8 cellular contexts compared by ENCODE assay signal in the genomic region with DNA sequence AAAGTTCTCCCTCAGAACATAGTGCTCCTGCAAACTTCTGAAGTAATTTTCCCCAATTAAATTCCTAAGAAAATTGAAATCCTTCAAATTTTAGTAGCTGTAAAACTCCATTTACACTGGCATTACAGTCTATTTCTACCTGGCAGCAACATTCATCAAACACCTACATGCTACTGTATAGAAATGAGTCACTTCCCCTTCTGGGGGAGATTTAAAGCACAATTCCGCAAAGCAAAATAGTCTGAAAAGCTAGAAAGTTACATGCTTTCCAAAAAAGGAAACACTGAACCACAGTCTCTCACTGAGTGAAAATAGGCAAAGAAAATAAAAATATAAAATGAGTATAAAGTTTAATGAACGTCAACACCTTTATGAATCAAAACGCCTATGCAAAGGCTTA. TPM values are rescaled to one million over a fixed set of nuclear protein-coding genes. Genes with fewer than 3 reads are reported as not detected.
DNase-seq lines count a peak whose midpoint lies in the region; ATAC-seq and TF ChIP-seq lines count a peak whose summit lies in the region.

No MANE protein-coding gene starts in this region.

- CTCF ChIA-PET in GM10248 (lab: Yijun Ruan, JAX): interaction anchor here (1.0 to 2.0 kb wide), 4 partner anchors 9 to 274 kb away, joined by 3 to 7 read pairs (median 3); no protein-coding TSS in a partner anchor

- peak; percentile 60 for DNase-seq in GM10248 (ENCODE audit: extremely low spot score)
- DNase-seq in GM19238 (ENCODE audit: insufficient read length, low spot score): peak; percentile 13
- no peak for DNase-seq in islet precursor cell
- no peak for DNase-seq in dorsolateral prefrontal cortex
- DNase-seq in germinal center (ENCODE audit: low spot score): no peak
- no peak for DNase-seq in NCI-H146 treated with DMSO at 0.1 percent for 48 hours (lab: John Stamatoyannopoulos, UW; ENCODE audit: unreplicated experiment)

- H3K27ac ChIP-seq in dorsolateral prefrontal cortex: no peak overlapping the region

- H3K27me3 ChIP-seq in dorsolateral prefrontal cortex: peaks cover 0 to 3% (median 0%) of the 10 kb centered on the region in 45 donors

- ATAC-seq in HG02678 (IDR thresholded peaks at IDR 0.05; ENCODE audit: unreplicated experiment) (peak; percentile 95), HG03469 (IDR thresholded peaks at IDR 0.05; ENCODE audit: unreplicated experiment) (peak; percentile 98)

- intact Hi-C loops in dorsolateral prefrontal cortex (cut with DNase I): no loop called here

- no peak for TF ChIP-seq CTCF in GM10248 (IDR thresholded peaks at IDR 0.05; ENCODE audit: control extremely low read depth, extremely low read depth, low read depth, missing control alignments)
- TF ChIP-seq CTCF in dorsolateral prefrontal cortex (IDR thresholded peaks at IDR 0.05 in 54 of 56, conservative IDR thresholded peaks at IDR 0.05 in 2 of 56; ENCODE audit: low read depth in 1 of 56, partially characterized antibody in 56 of 56): no peak

- no peak overlapping the region for H3K4me3 ChIP-seq in dorsolateral prefrontal cortex

- POLR2A ChIA-PET in GM10248 (lab: Yijun Ruan, JAX): no interaction called here

RNA-seq across cellular contexts. Expression of gene MCTP1, which starts 43.3 kb away (rescaled TPM):
- total RNA-seq in dorsolateral prefrontal cortex: 100 to 1,000 TPM in 39 of 120 experiments, 10 to 100 TPM in 81; 41.4 to 146 (median 92.0) TPM

Comparison
In these comparisons a context has a peak if more than half of its experiments do, and no peak if none do; other contexts are left out.
1. DNase-seq: peak in GM10248 (single experiment) and GM19238 (single experiment); none in islet precursor cell (single experiment), dorsolateral prefrontal cortex (0 of 10), germinal center (single experiment) and NCI-H146 treated with DMSO at 0.1 percent for 48 hours (single experiment).